In genomic region chr17:7745748-7746470, GRCh38 we compare ENCODE assay signal across 1 cellular context.
TF ChIP-seq lines count a peak whose summit lies in the region.

No MANE protein-coding gene starts in this region.

TF ChIP-seq in endothelial cell of umbilical vein, 7 proteins besides CTCF, POLR2A, EP300 and RAD21:
- peak; percentile 47 for TF ChIP-seq GATA2 (IDR thresholded peaks at IDR 0.05; ENCODE audit: insufficient read depth, insufficient read length, low read depth, low read length)
- peak; percentile 81 for TF ChIP-seq MAX (IDR thresholded peaks at IDR 0.05; ENCODE audit: insufficient read depth, insufficient read length)
- no peak for TF ChIP-seq MYC (IDR thresholded peaks at IDR 0.05; ENCODE audit: low read depth, low read length)
- peak; percentile 94 for TF ChIP-seq FOS (IDR thresholded peaks at IDR 0.05; ENCODE audit: borderline replicate concordance, insufficient read depth, low read length)
- TF ChIP-seq JUN (IDR thresholded peaks at IDR 0.05; ENCODE audit: borderline replicate concordance, insufficient read depth, insufficient read length, low read depth): peak; percentile 95
